ENCODE assay signal across 1 cellular context in the genomic region with DNA sequence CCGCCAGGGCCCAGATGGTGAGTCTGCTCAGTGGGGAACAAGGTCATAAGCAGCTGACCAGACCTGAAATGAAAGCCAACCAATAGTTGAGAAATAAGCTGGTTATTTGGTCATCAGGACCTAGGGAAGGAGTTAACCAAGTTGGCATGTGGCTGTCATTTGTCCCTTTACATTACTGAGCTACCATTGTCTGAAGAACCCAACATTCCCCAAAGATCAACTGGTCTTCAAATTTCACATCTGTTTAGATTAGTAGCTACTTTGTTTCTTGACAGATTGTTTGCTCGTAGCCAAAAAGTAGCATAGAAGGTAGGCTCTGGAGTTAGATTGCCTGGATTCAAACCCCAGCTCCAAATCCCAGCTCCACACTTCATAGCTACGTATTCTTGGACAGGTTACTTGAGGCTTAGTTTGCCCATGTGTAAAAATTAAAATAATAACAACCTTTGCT.
TF ChIP-seq lines count a peak whose summit lies in the region.

No MANE protein-coding gene starts in this region.

TF ChIP-seq in IMR-90, 13 proteins besides CTCF, POLR2A, EP300 and RAD21 (continued from another document):
- TF ChIP-seq, protein P1, sequence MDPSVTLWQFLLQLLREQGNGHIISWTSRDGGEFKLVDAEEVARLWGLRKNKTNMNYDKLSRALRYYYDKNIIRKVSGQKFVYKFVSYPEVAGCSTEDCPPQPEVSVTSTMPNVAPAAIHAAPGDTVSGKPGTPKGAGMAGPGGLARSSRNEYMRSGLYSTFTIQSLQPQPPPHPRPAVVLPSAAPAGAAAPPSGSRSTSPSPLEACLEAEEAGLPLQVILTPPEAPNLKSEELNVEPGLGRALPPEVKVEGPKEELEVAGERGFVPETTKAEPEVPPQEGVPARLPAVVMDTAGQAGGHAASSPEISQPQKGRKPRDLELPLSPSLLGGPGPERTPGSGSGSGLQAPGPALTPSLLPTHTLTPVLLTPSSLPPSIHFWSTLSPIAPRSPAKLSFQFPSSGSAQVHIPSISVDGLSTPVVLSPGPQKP (IDR thresholded peaks at IDR 0.05; ENCODE audit: borderline replicate concordance, low read depth, low read length) = no peak
- TF ChIP-seq MXI1 (IDR thresholded peaks at IDR 0.05; ENCODE audit: borderline replicate concordance, low read depth, low read length) (no peak), RCOR1 (IDR thresholded peaks at IDR 0.05; ENCODE audit: insufficient replicate concordance, low read length) (no peak), FOS (IDR thresholded peaks at IDR 0.05; ENCODE audit: low read depth, low read length) (no peak), SMC3 (IDR thresholded peaks at IDR 0.05; ENCODE audit: low read depth, low read length) (no peak), CEBPB (IDR thresholded peaks at IDR 0.05; ENCODE audit: low read depth, low read length) (no peak)
TF ChIP-seq in IMR-90: peak in this region for 0.
